In genomic region chr15:101183226-101183925, GRCh38 we compare ENCODE assay signal across 2 cellular contexts.
TF ChIP-seq lines count a peak whose summit lies in the region.

No MANE protein-coding gene starts in this region.

TF ChIP-seq in endothelial cell of umbilical vein, 7 proteins besides CTCF, POLR2A, EP300 and RAD21 (continued from another document):
- TF ChIP-seq JUN (IDR thresholded peaks at IDR 0.05; ENCODE audit: borderline replicate concordance, insufficient read depth, insufficient read length, low read depth) (peak; percentile 33), MYC (IDR thresholded peaks at IDR 0.05; ENCODE audit: low read depth, low read length) (peak; percentile 37)

TF ChIP-seq in SK-N-SH, 30 proteins besides CTCF, POLR2A, EP300 and RAD21 (continued from another document):
- TF ChIP-seq REST (IDR thresholded peaks at IDR 0.05; ENCODE audit: low read depth, low read length): no peak
- no peak for TF ChIP-seq PBX3 (IDR thresholded peaks at IDR 0.05)
- no peak for TF ChIP-seq USF1 (IDR thresholded peaks at IDR 0.05; ENCODE audit: borderline replicate concordance, low read depth)
- TF ChIP-seq RXRA (IDR thresholded peaks at IDR 0.05; ENCODE audit: borderline replicate concordance, low read depth): no peak
- no peak for TF ChIP-seq IRF3 (IDR thresholded peaks at IDR 0.05; ENCODE audit: low read depth, low read length)
- no peak for TF ChIP-seq NFIC (IDR thresholded peaks at IDR 0.05; ENCODE audit: borderline replicate concordance)
- no peak for TF ChIP-seq ZBTB33 (IDR thresholded peaks at IDR 0.05; ENCODE audit: borderline replicate concordance, low read depth)
- TF ChIP-seq RCOR1 (IDR thresholded peaks at IDR 0.05; ENCODE audit: low read length): no peak
